7 cellular contexts compared by ENCODE assay signal in the genomic region with DNA sequence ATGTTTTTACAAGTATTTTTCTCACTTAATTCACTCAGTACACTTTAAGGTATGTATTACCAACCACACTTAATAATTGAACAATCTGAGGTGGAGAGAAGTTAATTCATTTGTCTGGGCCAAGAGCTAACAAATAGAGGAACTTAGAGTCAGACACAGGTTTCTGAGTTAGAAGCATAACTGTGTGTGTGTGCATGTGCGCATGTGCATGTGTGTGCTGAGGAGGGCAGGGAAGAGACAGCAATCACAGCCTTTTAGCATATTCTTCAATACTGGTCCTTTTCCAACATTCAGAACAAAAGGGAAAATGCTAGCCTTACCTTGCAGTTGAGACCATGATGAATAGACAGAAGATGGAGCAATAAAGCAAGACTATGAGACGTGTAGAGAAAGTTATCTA.
"Had no signal": no experiment of that assay in that cellular context is flagged by ENCODE, and none has a peak within 500 bp of the region (broad histone marks: within the 10 kb centered on the region; RNA-seq: fewer than 3 reads in every experiment).

No MANE protein-coding gene starts in this region.

- DNase-seq: H7, HCEC 1CT, IMR-90, KBM-7 had no signal

- H3K27ac Mint-ChIP-seq: GM23338 had no signal

- H2AFZ ChIP-seq: GM23338 had no signal

- ATAC-seq: GM23338 had no signal

- H3K4me3 Mint-ChIP-seq: GM23338 had no signal

- H3K9ac ChIP-seq: KMS-11 had no signal

- H3K27ac ChIP-seq: KMS-11 had no signal

- H3K4me2 ChIP-seq: GM23338, KMS-11 had no signal

- H3K4me1 Mint-ChIP-seq: GM23338 had no signal

- FAIRE-seq: HTR-8/SVneo had no signal

- H3K4me3 ChIP-seq: GM23338 had no signal
